ENCODE assay signal across 1 cellular context in genomic region chr12:124028560-124028935, GRCh38.
TF ChIP-seq lines count a peak whose summit lies in the region.

No MANE protein-coding gene starts in this region.

TF ChIP-seq in HepG2, 621 proteins besides CTCF, POLR2A, EP300 and RAD21:
- TF ChIP-seq HMGXB3 (CRISPR knock-in tag; IDR thresholded peaks at IDR 0.05; ENCODE audit: borderline replicate concordance) (no peak), RAD51 (IDR thresholded peaks at IDR 0.05; ENCODE audit: borderline replicate concordance) (no peak), LRRFIP1 (CRISPR knock-in tag; conservative IDR thresholded peaks at IDR 0.05) (no peak), NCOA1 (CRISPR knock-in tag; IDR thresholded peaks at IDR 0.05) (no peak), ZNF547 (CRISPR knock-in tag; IDR thresholded peaks at IDR 0.05) (no peak), KLF9 (CRISPR knock-in tag; IDR thresholded peaks at IDR 0.05; ENCODE audit: low read depth) (no peak), ZNF639 (CRISPR knock-in tag; conservative IDR thresholded peaks at IDR 0.05) (no peak), CREB3 (CRISPR knock-in tag; IDR thresholded peaks at IDR 0.05) (no peak), RERE (CRISPR knock-in tag; IDR thresholded peaks at IDR 0.05; ENCODE audit: low read depth) (no peak), ZNF792 (CRISPR knock-in tag; IDR thresholded peaks at IDR 0.05) (no peak), NFYB (CRISPR knock-in tag; IDR thresholded peaks at IDR 0.05) (no peak), ZNF225 (CRISPR knock-in tag; IDR thresholded peaks at IDR 0.05) (no peak), RBM22 (optimal IDR thresholded peaks at IDR 0.05; ENCODE audit: low read length) (no peak), MIXL1 (CRISPR knock-in tag; IDR thresholded peaks at IDR 0.05) (no peak), HDAC2 (CRISPR knock-in tag; IDR thresholded peaks at IDR 0.05) (no peak), HNRNPL (IDR thresholded peaks at IDR 0.05; ENCODE audit: low read depth, low read length) (no peak), ZFAT (CRISPR knock-in tag; conservative IDR thresholded peaks at IDR 0.05) (no peak), ZNF83 (CRISPR knock-in tag; IDR thresholded peaks at IDR 0.05; ENCODE audit: borderline replicate concordance) (no peak), SUZ12 (IDR thresholded peaks at IDR 0.05; ENCODE audit: low read depth, low read length) (no peak)
